In the genomic region with DNA sequence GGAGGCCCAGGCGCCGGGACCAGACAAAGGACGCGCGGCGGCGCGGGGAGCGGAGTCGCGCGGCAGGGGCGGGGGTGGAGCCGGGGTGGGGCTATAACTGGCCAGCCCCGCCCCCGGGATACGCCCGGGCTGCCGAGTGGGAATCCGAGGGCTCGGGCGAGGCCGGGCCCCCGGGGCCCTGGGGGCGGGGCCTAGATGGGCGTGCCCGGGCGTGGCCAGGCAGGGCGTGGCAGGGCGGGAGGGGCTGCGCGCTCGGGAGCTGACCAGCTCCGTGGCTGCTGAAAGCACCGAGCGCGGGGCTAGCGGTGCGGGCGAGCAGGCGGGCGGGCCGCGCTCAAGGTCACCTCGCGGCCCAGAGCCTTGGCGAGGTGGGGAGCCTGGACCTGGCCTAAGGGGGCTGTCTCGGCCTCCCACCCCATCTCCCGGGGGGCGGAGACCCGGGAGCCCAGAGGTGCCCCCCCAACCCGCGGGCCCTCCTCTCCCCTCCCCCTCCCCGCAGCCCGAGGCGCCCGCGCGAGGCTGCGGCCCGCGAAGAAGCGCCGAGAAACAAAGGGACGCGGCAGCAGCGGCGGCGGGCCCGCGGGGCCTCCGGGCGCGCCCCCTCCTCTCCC, we compare ENCODE assay signal across 8 cellular contexts.
DNase-seq lines count a peak whose midpoint lies in the region; ATAC-seq lines count a peak whose summit lies in the region.

No MANE protein-coding gene starts in this region.

- H3K4me1 Mint-ChIP-seq in central memory CD8-positive, alpha-beta T cell = peaks cover 22% of the 10 kb centered on the region

- ATAC-seq in central memory CD8-positive, alpha-beta T cell (replicated peaks; ENCODE audit: extremely low read depth, poor library complexity, severe bottlenecking) = no peak
- ATAC-seq in HG03521 (IDR thresholded peaks at IDR 0.05; ENCODE audit: unreplicated experiment) = no peak

- H3K27ac Mint-ChIP-seq in central memory CD8-positive, alpha-beta T cell (ENCODE audit: low read depth) = peak overlapping the region; percentile 67

- H3K36me3 Mint-ChIP-seq in central memory CD8-positive, alpha-beta T cell (ENCODE audit: insufficient read depth) = peaks cover 15% of the 10 kb centered on the region

- H3K27me3 Mint-ChIP-seq in central memory CD8-positive, alpha-beta T cell = peaks cover 32% of the 10 kb centered on the region

- H3K4me3 Mint-ChIP-seq in central memory CD8-positive, alpha-beta T cell = peak overlapping the region; percentile 48

- H3K9me3 Mint-ChIP-seq in central memory CD8-positive, alpha-beta T cell = no peaks in the 10 kb centered on the region

- DNase-seq in ELF-1 (ENCODE audit: low read depth, low spot score) (peak; percentile 88), NCI-H1105 treated with DMSO at 0.1 percent for 48 hours (lab: John Stamatoyannopoulos, UW) (peak; percentile 20), middle frontal gyrus (ENCODE audit: extremely low spot score, low spot score) (peak; percentile 61), dedifferentiated amniotic fluid mesenchymal stem cell (ENCODE audit: extremely low spot score) (no peak), NCI-H2107 treated with DMSO at 0.1 percent for 48 hours (lab: John Stamatoyannopoulos, UW; ENCODE audit: unreplicated experiment) (no peak), 8988T (no peak)
- DNase-seq in central memory CD8-positive, alpha-beta T cell (ENCODE audit: low spot score in 2 of 2) = no peak

Comparison
In these comparisons a context has a peak if more than half of its experiments do, and no peak if none do; other contexts are left out.
1. DNase-seq: peak in ELF-1 (single experiment), NCI-H1105 treated with DMSO at 0.1 percent for 48 hours (single experiment) and middle frontal gyrus (single experiment); none in central memory CD8-positive, alpha-beta T cell (0 of 2), dedifferentiated amniotic fluid mesenchymal stem cell (single experiment), NCI-H2107 treated with DMSO at 0.1 percent for 48 hours (single experiment) and 8988T (single experiment).